ENCODE assay signal across 26 cellular contexts in genomic region chr3:190543656-190544055, GRCh38. TPM values are rescaled to one million over a fixed set of nuclear protein-coding genes. Genes with fewer than 3 reads are reported as not detected.
DNase-seq lines count a peak whose midpoint lies in the region; ATAC-seq and TF ChIP-seq lines count a peak whose summit lies in the region.
"Had no signal": no experiment of that assay in that cellular context is flagged by ENCODE, and none has a peak within 500 bp of the region (broad histone marks: within the 10 kb centered on the region; RNA-seq: fewer than 3 reads in every experiment).

No MANE protein-coding gene starts in this region.

- 43% methylated on average over 4 of the region's 4 CpGs for WGBS in prostate gland

- H3K4me1 ChIP-seq in PC-3 (ENCODE audit: insufficient read depth, low read length) (peaks cover 11% of the 10 kb centered on the region), foreskin keratinocyte (peaks cover 20% of the 10 kb centered on the region), prostate gland (replicated peaks) (no peaks in the 10 kb centered on the region)
- H3K4me1 ChIP-seq: testis had no signal

- peak; percentile 42; the same call in 1 of the 2 replicates for ATAC-seq in PC-3
- peak; percentile 99 for ATAC-seq in foreskin keratinocyte
- ATAC-seq in HG03342 (IDR thresholded peaks at IDR 0.05; ENCODE audit: unreplicated experiment) = no peak
- ATAC-seq: heart right ventricle; left ventricle myocardium superior; stimulated activated naive B cell treated with anti-CD40 and anti-IgM and Interleukin-4, amounts not matched to agents 10 μg/mL and 1 μg/mL and 100 μg/mL, for 72 hours had no signal

- no peak overlapping the region for H3K9ac ChIP-seq in PC-3 (ENCODE audit: low read length)
- H3K9ac ChIP-seq: GM23248 had no signal

- CTCF ChIA-PET in PC-3 (lab: Charles Lee) = no interaction called here

- H3K9me3 ChIP-seq in PC-3 (ENCODE audit: low read length) = no peaks in the 10 kb centered on the region
- no peaks in the 10 kb centered on the region for H3K9me3 ChIP-seq in prostate gland
- H3K9me3 ChIP-seq: heart right ventricle, testis had no signal

- TF ChIP-seq CTCF in PC-3 (conservative IDR thresholded peaks at IDR 0.05; ENCODE audit: low read depth, low read length) (no peak), foreskin keratinocyte (conservative IDR thresholded peaks at IDR 0.05) (no peak), prostate gland (IDR thresholded peaks at IDR 0.05) (no peak)

- peak overlapping the region; percentile 30; the same call in 1 of the 2 replicates for H3K27ac ChIP-seq in PC-3 (ENCODE audit: low read length)
- no peak overlapping the region for H3K27ac ChIP-seq in foreskin keratinocyte
- H3K27ac ChIP-seq in prostate gland = no peak overlapping the region
- H3K27ac ChIP-seq: 22Rv1, GM23248, heart right ventricle, skin epidermis, testis had no signal

- peak overlapping the region; percentile 9; the same call in 1 of the 2 replicates for H3K4me2 ChIP-seq in PC-3 (ENCODE audit: low read length)

- H4K20me1 ChIP-seq in PC-3 (ENCODE audit: low read length) = no peaks in the 10 kb centered on the region

- H3K9me2 ChIP-seq in PC-3 (replicated peaks; ENCODE audit: low read length) = no peaks in the 10 kb centered on the region

- POLR2A ChIA-PET in PC-3 (lab: Charles Lee; ENCODE audit: unreplicated experiment) = no interaction called here

- H3K4me3 ChIP-seq in PC-3 (ENCODE audit: low read length) = no peak overlapping the region
- H3K4me3 ChIP-seq in prostate gland = no peak overlapping the region
- H3K4me3 ChIP-seq: GM23248, heart right ventricle, skin epidermis, testis had no signal

- H3K36me3 ChIP-seq in PC-3 (ENCODE audit: low read depth, low read length) (no peaks in the 10 kb centered on the region), prostate gland (no peaks in the 10 kb centered on the region)
- H3K36me3 ChIP-seq: heart right ventricle had no signal

- no peaks in the 10 kb centered on the region for H3F3A ChIP-seq in PC-3 (ENCODE audit: low read length, unreplicated experiment)

- TF ChIP-seq POLR2A in prostate gland (IDR thresholded peaks at IDR 0.05) = no peak

- H3K27me3 ChIP-seq in PC-3 (ENCODE audit: low read length) = no peaks in the 10 kb centered on the region
- no peaks in the 10 kb centered on the region for H3K27me3 ChIP-seq in foreskin keratinocyte
- H3K27me3 ChIP-seq in prostate gland (replicated peaks; ENCODE audit: insufficient read depth) = no peaks in the 10 kb centered on the region
- H3K27me3 ChIP-seq: heart right ventricle, testis had no signal

- DNase-seq in DMS53 (lab: John Stamatoyannopoulos, UW) = peak; percentile 18
- no peak for DNase-seq in DMS53 treated with DMSO at 0.1 percent for 48 hours (lab: John Stamatoyannopoulos, UW; ENCODE audit: unreplicated experiment)
- peak; percentile 83 for DNase-seq in PC-3
- peak; percentile 82 to 90 for DNase-seq in foreskin keratinocyte
- peak; percentile 19 for DNase-seq in prostate gland (ENCODE audit: low spot score)
- no peak for DNase-seq in pons (ENCODE audit: low spot score)
- DNase-seq in head of caudate nucleus = no peak
- DNase-seq: activated CD4-positive, CD25-positive, alpha-beta regulatory T cell treated with anti-CD3 and anti-CD28 coated beads, Interleukin-2, amount 50 U/mL, for 72 hours; activated CD8-positive, alpha-beta memory T cell treated with anti-CD3 and anti-CD28 coated beads for 24 hours; activated naive CD4-positive, alpha-beta T cell; activated T-cell treated with anti-CD3 and anti-CD28 coated beads, Interleukin-2, amount 50 U/mL, for 24 hours; AML-193; dermis blood vessel endothelial cell; GM23248; heart right ventricle; Karpas-422; left ventricle myocardium superior; NCI-H1092 treated with DMSO at 0.1 percent for 48 hours; NCI-H2171; NCI-H526; stimulated activated naive B cell treated with anti-CD40 and anti-IgM and Interleukin-4, amounts not matched to agents 10 μg/mL and 1 μg/mL and 100 μg/mL, for 72 hours; T1000; testis had no signal

- no peak overlapping the region for H2AFZ ChIP-seq in PC-3 (ENCODE audit: low read length)
- H2AFZ ChIP-seq: GM23248 had no signal

- no peaks in the 10 kb centered on the region for H3K79me2 ChIP-seq in PC-3 (ENCODE audit: low read length)

- intact Hi-C loops in PC-3 (cut with micrococcal nuclease) = no loop called here
- intact Hi-C loops in prostate gland (cut with DNase I) = no loop called here
- intact Hi-C loops in head of caudate nucleus (cut with DNase I) = no loop called here

- BruUV-seq in PC-3 (replicated peaks; lab: Mats Ljungman, UMichigan) = no TSS peak

RNA-seq across cellular contexts. Expression of gene IL1RAP, which starts 29.8 kb away (rescaled TPM):
- total RNA-seq in PC-3 (2014; rRNA removed) (5.0 and 13.4 TPM in 2 replicates), foreskin keratinocyte (33.1 and 44.5 TPM in 2 replicates), prostate gland (10 to 100 TPM; 17.7 to 18.0 TPM)
- polyA plus RNA-seq in foreskin keratinocyte = 7.8 and 12.7 TPM in 2 replicates

Comparison
In these comparisons a context has a peak if more than half of its experiments do, and no peak if none do; other contexts are left out.
1. DNase-seq: peak in DMS53 (single experiment), PC-3 (single experiment), foreskin keratinocyte (2 of 2) and prostate gland (single experiment); none in DMS53 treated with DMSO at 0.1 percent for 48 hours (single experiment), pons (single experiment) and head of caudate nucleus (0 of 42).